In the genomic region with DNA sequence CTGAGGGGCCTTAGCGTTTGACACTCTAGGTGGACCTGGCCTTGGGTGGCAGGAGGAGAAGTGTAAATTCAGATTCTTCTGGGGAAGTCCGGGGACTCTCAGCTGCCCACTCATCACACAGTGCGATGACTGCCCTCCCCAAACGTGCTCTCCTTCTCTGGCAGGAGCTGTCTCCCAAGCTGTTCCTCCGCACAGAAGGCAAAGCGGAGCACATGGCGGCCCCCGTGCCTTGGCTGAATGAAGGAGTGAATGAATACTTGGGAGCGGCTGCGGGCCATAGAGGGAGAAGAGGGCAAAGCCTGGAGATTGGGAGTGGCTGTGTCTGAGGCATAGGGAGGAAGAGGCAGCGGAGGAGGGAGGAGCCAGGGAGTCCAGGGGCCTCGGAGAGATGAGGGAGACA, we compare ENCODE assay signal across 23 cellular contexts. TPM values are rescaled to one million over a fixed set of nuclear protein-coding genes. Genes with fewer than 3 reads are reported as not detected.
"Had no signal": no experiment of that assay in that cellular context is flagged by ENCODE, and none has a peak within 500 bp of the region (broad histone marks: within the 10 kb centered on the region; RNA-seq: fewer than 3 reads in every experiment).

No MANE protein-coding gene starts in this region.

- FAIRE-seq: small intestine had no signal

- H3K4me1 ChIP-seq: left lung, upper lobe of left lung had no signal

- H3K9me3 Mint-ChIP-seq: activated B cell treated with CpG ODN at 0.5 μM for 24 hours; activated naive CD4-positive, alpha-beta T cell treated with anti-CD3 and anti-CD28 coated beads for 36 hours; activated T-cell treated with anti-CD3 and anti-CD28 coated beads, Interleukin-2, amount 50 U/mL, for 4 hours; dendritic cell treated with granulocyte-macrophage colony-stimulating factor and Interleukin-4, amounts not matched to agents 40 ng/mL and 50 ng/mL, for 4 days; mesothelial cell of epicardium; naive thymus-derived CD8-positive, alpha-beta T cell; stimulated activated naive B cell treated with anti-CD40 and anti-IgM and Interleukin-4, amounts not matched to agents 10 μg/mL and 1 μg/mL and 100 μg/mL, for 72 hours had no signal

- H3K9me3 ChIP-seq: left lung, neutrophil, thoracic aorta, upper lobe of left lung had no signal

- H3K27ac Mint-ChIP-seq: activated B cell treated with CpG ODN at 0.5 μM for 24 hours; activated CD4-positive, alpha-beta T cell treated with anti-CD3 and anti-CD28 coated beads for 36 hours; activated naive CD4-positive, alpha-beta T cell treated with anti-CD3 and anti-CD28 coated beads for 36 hours; dendritic cell treated with granulocyte-macrophage colony-stimulating factor and Interleukin-4, amounts not matched to agents 40 ng/mL and 50 ng/mL, for 4 days; mesothelial cell of epicardium; naive thymus-derived CD8-positive, alpha-beta T cell; stimulated activated naive B cell treated with anti-CD40 and anti-IgM and Interleukin-4, amounts not matched to agents 10 μg/mL and 1 μg/mL and 100 μg/mL, for 72 hours had no signal

- H3K4me3 Mint-ChIP-seq: activated B cell treated with CpG ODN at 0.5 μM for 24 hours; activated CD4-positive, alpha-beta T cell treated with anti-CD3 and anti-CD28 coated beads for 36 hours; activated naive CD4-positive, alpha-beta T cell treated with anti-CD3 and anti-CD28 coated beads for 36 hours; activated T-cell treated with anti-CD3 and anti-CD28 coated beads, Interleukin-2, amount 50 U/mL, for 4 hours; dendritic cell treated with granulocyte-macrophage colony-stimulating factor and Interleukin-4, amounts not matched to agents 40 ng/mL and 50 ng/mL, for 4 days; mesothelial cell of epicardium; naive thymus-derived CD8-positive, alpha-beta T cell; stimulated activated naive B cell treated with anti-CD40 and anti-IgM and Interleukin-4, amounts not matched to agents 10 μg/mL and 1 μg/mL and 100 μg/mL, for 72 hours had no signal

- H3K27ac ChIP-seq: cardiac muscle cell, foreskin keratinocyte, left lung, neutrophil, thoracic aorta, upper lobe of left lung had no signal

- H3K4me3 ChIP-seq: cardiac muscle cell, left lung, lung, thoracic aorta, upper lobe of left lung had no signal

- H3K27me3 Mint-ChIP-seq: activated B cell treated with CpG ODN at 0.5 μM for 24 hours; activated CD4-positive, alpha-beta T cell treated with anti-CD3 and anti-CD28 coated beads for 36 hours; naive thymus-derived CD8-positive, alpha-beta T cell had no signal

- H3K4me1 Mint-ChIP-seq: activated CD4-positive, alpha-beta T cell treated with anti-CD3 and anti-CD28 coated beads for 36 hours had no signal

- DNase-seq: activated B cell treated with CpG ODN at 0.5 μM for 24 hours; activated CD4-positive, alpha-beta T cell treated with anti-CD3 and anti-CD28 coated beads for 36 hours; activated CD4-positive, alpha-beta T cell treated with anti-CD3 and anti-CD28 coated beads, Interleukin-2, amount 50 U/mL, for 4 hours; activated CD8-positive, alpha-beta memory T cell treated with anti-CD3 and anti-CD28 coated beads for 24 hours; activated CD8-positive, alpha-beta memory T cell treated with anti-CD3 and anti-CD28 coated beads, Interleukin-2, amount 50 U/mL, for 4 hours; activated naive CD4-positive, alpha-beta T cell treated with anti-CD3 and anti-CD28 coated beads for 36 hours; activated T-cell treated with anti-CD3 and anti-CD28 coated beads, Interleukin-2, amount 50 U/mL, for 4 hours; effector CD8-positive, alpha-beta T cell; foreskin keratinocyte; left lung; naive thymus-derived CD8-positive, alpha-beta T cell; small intestine; stimulated activated CD4-positive, alpha-beta T cell treated with anti-CD3 and anti-CD28 coated beads, Interleukin-15, amount 100 ng/mL, for 24 hours; stimulated activated naive B cell treated with anti-CD40 and anti-IgM and Interleukin-4, amounts not matched to agents 10 μg/mL and 1 μg/mL and 100 μg/mL, for 72 hours; T-helper 1 cell; T-helper 9 cell; upper lobe of left lung had no signal

- ATAC-seq: activated CD4-positive, alpha-beta T cell treated with anti-CD3 and anti-CD28 coated beads for 36 hours; activated T-cell treated with anti-CD3 and anti-CD28 coated beads, Interleukin-2, amount 50 U/mL, for 4 hours; foreskin keratinocyte; left lung; naive thymus-derived CD8-positive, alpha-beta T cell; stimulated activated naive B cell treated with anti-CD40 and anti-IgM and Interleukin-4, amounts not matched to agents 10 μg/mL and 1 μg/mL and 100 μg/mL, for 72 hours had no signal

- H3K27me3 ChIP-seq: cardiac muscle cell, left lung, upper lobe of left lung had no signal

- H3K36me3 Mint-ChIP-seq: mesothelial cell of epicardium; naive thymus-derived CD8-positive, alpha-beta T cell; stimulated activated naive B cell treated with anti-CD40 and anti-IgM and Interleukin-4, amounts not matched to agents 10 μg/mL and 1 μg/mL and 100 μg/mL, for 72 hours had no signal

- H3K36me3 ChIP-seq: cardiac muscle cell, left lung, neutrophil, thoracic aorta, upper lobe of left lung had no signal

RNA-seq across cellular contexts. Expression of a gene that starts 14.9 kb away (rescaled TPM):
- total RNA-seq: activated B cell treated with CpG ODN at 0.5 μM for 24 hours; naive thymus-derived CD8-positive, alpha-beta T cell had no signal
